In the genomic region with DNA sequence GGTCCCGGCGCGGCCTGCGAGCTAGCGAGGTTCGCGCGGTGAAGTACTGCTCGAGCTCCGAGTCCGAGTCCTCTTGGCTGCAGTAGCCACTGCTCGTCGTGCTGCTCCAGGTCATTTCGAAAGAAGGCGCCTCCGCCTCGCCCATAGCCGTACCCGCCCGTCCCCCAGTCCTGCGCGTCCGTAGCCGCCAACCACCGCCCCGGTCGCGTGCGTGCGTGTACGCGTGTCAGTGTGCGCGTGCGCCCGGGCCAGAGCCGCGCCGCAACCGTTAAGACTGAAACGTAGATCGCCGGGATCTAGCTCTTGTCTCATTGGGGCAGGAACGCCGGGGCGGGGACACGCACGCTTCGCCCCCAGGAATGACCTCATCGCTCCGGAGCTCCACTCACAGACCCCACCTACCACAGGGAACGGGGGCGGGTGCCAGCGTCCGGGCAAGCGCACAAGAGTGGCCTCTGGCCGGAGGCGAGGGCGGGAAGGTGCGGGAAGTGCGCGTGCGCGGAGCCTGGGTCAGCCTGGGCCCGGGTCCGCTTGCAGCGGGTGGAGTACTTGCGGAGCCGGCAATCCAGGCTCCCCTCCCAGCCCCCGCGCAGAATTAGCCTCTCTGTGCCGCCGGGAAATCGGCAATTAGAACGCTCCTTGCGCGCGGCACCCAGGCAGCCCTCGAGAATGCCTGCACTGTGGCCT, we compare ENCODE assay signal across 8 cellular contexts. TPM values are rescaled to one million over a fixed set of nuclear protein-coding genes. Genes with fewer than 3 reads are reported as not detected.
DNase-seq lines count a peak whose midpoint lies in the region; ATAC-seq and TF ChIP-seq lines count a peak whose summit lies in the region.

No MANE protein-coding gene starts in this region.

- under 1% methylated on average over 79 of the region's 79 CpGs for WGBS in liver

- peak overlapping the region; percentile 79 to 96 for H3K4me3 Mint-ChIP-seq in CD14-positive monocyte
- H3K4me3 Mint-ChIP-seq in dendritic cell treated with granulocyte-macrophage colony-stimulating factor and Interleukin-4, amounts not matched to agents 40 ng/mL and 50 ng/mL, for 4 days = peak overlapping the region; percentile 78

- peak overlapping the region; percentile 92 to 99 for H3K27ac ChIP-seq in liver (ENCODE audit: low read depth in 1 of 2, low read length in 2 of 2)

- H3K9me3 ChIP-seq in liver (ENCODE audit: control insufficient read depth in 4 of 4, low read length in 3 of 4) = no peaks in the 10 kb centered on the region

- peaks cover 8 to 46% (median 20%) of the 10 kb centered on the region in 4 donors for H3K4me1 ChIP-seq in liver (ENCODE audit: control insufficient read depth in 4 of 4, insufficient read depth in 4 of 4, low read length in 3 of 4)

- intact Hi-C loops in CD14-positive monocyte (cut with micrococcal nuclease) = loop anchor here (5.0 kb wide), 1 partner anchor 40 kb away; a partner anchor contains a TSS
- intact Hi-C loops in dendritic cell treated with granulocyte-macrophage colony-stimulating factor and Interleukin-4, amounts not matched to agents 40 ng/mL and 50 ng/mL, for 4 days (cut with micrococcal nuclease) = loop anchor here (1.0 to 5.0 kb wide), 3 partner anchors 9 to 100 kb away; a partner anchor contains a TSS

- H3K36me3 Mint-ChIP-seq in CD14-positive monocyte = peaks cover 22 to 45% of the 10 kb centered on the region in 2 donors
- H3K36me3 Mint-ChIP-seq in dendritic cell treated with granulocyte-macrophage colony-stimulating factor and Interleukin-4, amounts not matched to agents 40 ng/mL and 50 ng/mL, for 4 days (ENCODE audit: low read depth) = peaks cover 83% of the 10 kb centered on the region

- peak overlapping the region; percentile 78 to 99 for H3K9ac ChIP-seq in liver (ENCODE audit: low read depth in 1 of 2, low read length in 2 of 2)

- H3K36me3 ChIP-seq in liver (ENCODE audit: control insufficient read depth in 4 of 4, insufficient read depth in 3 of 4, low read depth in 1 of 4, low read length in 3 of 4) = no peaks in the 10 kb centered on the region

- no peaks in the 10 kb centered on the region for H3K9me3 Mint-ChIP-seq in CD14-positive monocyte
- no peaks in the 10 kb centered on the region for H3K9me3 Mint-ChIP-seq in dendritic cell treated with granulocyte-macrophage colony-stimulating factor and Interleukin-4, amounts not matched to agents 40 ng/mL and 50 ng/mL, for 4 days

- peak; percentile 76 for ATAC-seq in GM19395 (IDR thresholded peaks at IDR 0.05; ENCODE audit: unreplicated experiment)
- ATAC-seq in HG03558 (IDR thresholded peaks at IDR 0.05; ENCODE audit: extremely low read depth, unreplicated experiment) = peak; percentile 63

- H3K4me1 Mint-ChIP-seq in CD14-positive monocyte = peaks cover 62% of the 10 kb centered on the region
- H3K4me1 Mint-ChIP-seq in dendritic cell treated with granulocyte-macrophage colony-stimulating factor and Interleukin-4, amounts not matched to agents 40 ng/mL and 50 ng/mL, for 4 days (ENCODE audit: low read depth) = peaks cover 54% of the 10 kb centered on the region

- no peak for TF ChIP-seq RAD21 in liver (IDR thresholded peaks at IDR 0.05)

- peak overlapping the region; percentile 92 to 99 (median 96) for H3K27ac Mint-ChIP-seq in CD14-positive monocyte
- H3K27ac Mint-ChIP-seq in dendritic cell treated with granulocyte-macrophage colony-stimulating factor and Interleukin-4, amounts not matched to agents 40 ng/mL and 50 ng/mL, for 4 days = peak overlapping the region; percentile 96

- peak; percentile 99 for DNase-seq in CD14-positive monocyte (ENCODE audit: low spot score)
- DNase-seq in NCI-H748 (lab: John Stamatoyannopoulos, UW; ENCODE audit: unreplicated experiment) = peak; percentile 97
- peak; percentile 88 to 94 for DNase-seq in activated CD4-positive, alpha-beta T cell treated with anti-CD3 and anti-CD28 coated beads, Interleukin-2, amount 50 U/mL, for 24 hours (ENCODE audit: low read depth in 1 of 2, low spot score in 1 of 2)
- DNase-seq in stimulated activated CD4-positive, alpha-beta T cell treated with anti-CD3 and anti-CD28 coated beads, Interleukin-4, amount 100 ng/mL, for 1 hour = peak; percentile 93

- no peaks in the 10 kb centered on the region for H3K27me3 Mint-ChIP-seq in CD14-positive monocyte (ENCODE audit: low read depth in 3 of 3)
- H3K27me3 Mint-ChIP-seq in dendritic cell treated with granulocyte-macrophage colony-stimulating factor and Interleukin-4, amounts not matched to agents 40 ng/mL and 50 ng/mL, for 4 days = no peaks in the 10 kb centered on the region

- H3K4me3 ChIP-seq in liver (ENCODE audit: low read depth in 1 of 3, low read length in 3 of 3) = peak overlapping the region; percentile 70 to 94 (median 70)

- H3K27me3 ChIP-seq in liver (ENCODE audit: control insufficient read depth in 4 of 4, insufficient read depth in 4 of 4, low read length in 3 of 4) = no peaks in the 10 kb centered on the region

- TF ChIP-seq CTCF in CD14-positive monocyte (IDR thresholded peaks at IDR 0.05) (no peak), liver (IDR thresholded peaks at IDR 0.05; ENCODE audit: low read depth, low read length, missing input control) (no peak)

TF ChIP-seq in liver, 16 proteins besides CTCF, POLR2A, EP300 and RAD21 (continues in another document):
- TF ChIP-seq EGR1 (IDR thresholded peaks at IDR 0.05; ENCODE audit: low read depth in 2 of 2) = peak; percentile 93 to 94
- TF ChIP-seq, protein P1, sequence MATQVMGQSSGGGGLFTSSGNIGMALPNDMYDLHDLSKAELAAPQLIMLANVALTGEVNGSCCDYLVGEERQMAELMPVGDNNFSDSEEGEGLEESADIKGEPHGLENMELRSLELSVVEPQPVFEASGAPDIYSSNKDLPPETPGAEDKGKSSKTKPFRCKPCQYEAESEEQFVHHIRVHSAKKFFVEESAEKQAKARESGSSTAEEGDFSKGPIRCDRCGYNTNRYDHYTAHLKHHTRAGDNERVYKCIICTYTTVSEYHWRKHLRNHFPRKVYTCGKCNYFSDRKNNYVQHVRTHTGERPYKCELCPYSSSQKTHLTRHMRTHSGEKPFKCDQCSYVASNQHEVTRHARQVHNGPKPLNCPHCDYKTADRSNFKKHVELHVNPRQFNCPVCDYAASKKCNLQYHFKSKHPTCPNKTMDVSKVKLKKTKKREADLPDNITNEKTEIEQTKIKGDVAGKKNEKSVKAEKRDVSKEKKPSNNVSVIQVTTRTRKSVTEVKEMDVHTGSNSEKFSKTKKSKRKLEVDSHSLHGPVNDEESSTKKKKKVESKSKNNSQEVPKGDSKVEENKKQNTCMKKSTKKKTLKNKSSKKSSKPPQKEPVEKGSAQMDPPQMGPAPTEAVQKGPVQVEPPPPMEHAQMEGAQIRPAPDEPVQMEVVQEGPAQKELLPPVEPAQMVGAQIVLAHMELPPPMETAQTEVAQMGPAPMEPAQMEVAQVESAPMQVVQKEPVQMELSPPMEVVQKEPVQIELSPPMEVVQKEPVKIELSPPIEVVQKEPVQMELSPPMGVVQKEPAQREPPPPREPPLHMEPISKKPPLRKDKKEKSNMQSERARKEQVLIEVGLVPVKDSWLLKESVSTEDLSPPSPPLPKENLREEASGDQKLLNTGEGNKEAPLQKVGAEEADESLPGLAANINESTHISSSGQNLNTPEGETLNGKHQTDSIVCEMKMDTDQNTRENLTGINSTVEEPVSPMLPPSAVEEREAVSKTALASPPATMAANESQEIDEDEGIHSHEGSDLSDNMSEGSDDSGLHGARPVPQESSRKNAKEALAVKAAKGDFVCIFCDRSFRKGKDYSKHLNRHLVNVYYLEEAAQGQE (IDR thresholded peaks at IDR 0.05) = peak; percentile 63
- TF ChIP-seq, protein P2, sequence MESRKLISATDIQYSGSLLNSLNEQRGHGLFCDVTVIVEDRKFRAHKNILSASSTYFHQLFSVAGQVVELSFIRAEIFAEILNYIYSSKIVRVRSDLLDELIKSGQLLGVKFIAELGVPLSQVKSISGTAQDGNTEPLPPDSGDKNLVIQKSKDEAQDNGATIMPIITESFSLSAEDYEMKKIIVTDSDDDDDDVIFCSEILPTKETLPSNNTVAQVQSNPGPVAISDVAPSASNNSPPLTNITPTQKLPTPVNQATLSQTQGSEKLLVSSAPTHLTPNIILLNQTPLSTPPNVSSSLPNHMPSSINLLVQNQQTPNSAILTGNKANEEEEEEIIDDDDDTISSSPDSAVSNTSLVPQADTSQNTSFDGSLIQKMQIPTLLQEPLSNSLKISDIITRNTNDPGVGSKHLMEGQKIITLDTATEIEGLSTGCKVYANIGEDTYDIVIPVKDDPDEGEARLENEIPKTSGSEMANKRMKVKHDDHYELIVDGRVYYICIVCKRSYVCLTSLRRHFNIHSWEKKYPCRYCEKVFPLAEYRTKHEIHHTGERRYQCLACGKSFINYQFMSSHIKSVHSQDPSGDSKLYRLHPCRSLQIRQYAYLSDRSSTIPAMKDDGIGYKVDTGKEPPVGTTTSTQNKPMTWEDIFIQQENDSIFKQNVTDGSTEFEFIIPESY (IDR thresholded peaks at IDR 0.05) = no peak
- TF ChIP-seq, protein P3, sequence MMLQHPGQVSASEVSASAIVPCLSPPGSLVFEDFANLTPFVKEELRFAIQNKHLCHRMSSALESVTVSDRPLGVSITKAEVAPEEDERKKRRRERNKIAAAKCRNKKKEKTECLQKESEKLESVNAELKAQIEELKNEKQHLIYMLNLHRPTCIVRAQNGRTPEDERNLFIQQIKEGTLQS (IDR thresholded peaks at IDR 0.05) = no peak
- peak; percentile 65 for TF ChIP-seq YY1 (IDR thresholded peaks at IDR 0.05)
- peak in 1 of 2 donors; percentile 35 for TF ChIP-seq RXRA (IDR thresholded peaks at IDR 0.05)
- peak in 1 of 2 donors; percentile 55 for TF ChIP-seq GABPA (IDR thresholded peaks at IDR 0.05 in 1 of 2, conservative IDR thresholded peaks at IDR 0.05 in 1 of 2)
- TF ChIP-seq TAF1 (conservative IDR thresholded peaks at IDR 0.05) = peak; percentile 46
- peak; percentile 19 to 29 for TF ChIP-seq HNF4A (conservative IDR thresholded peaks at IDR 0.05)
- peak; percentile 96 to 98 for TF ChIP-seq JUND (IDR thresholded peaks at IDR 0.05)
- TF ChIP-seq NR2F2 (IDR thresholded peaks at IDR 0.05) = no peak
- TF ChIP-seq HNF4G (IDR thresholded peaks at IDR 0.05) = no peak
- TF ChIP-seq, protein P4, sequence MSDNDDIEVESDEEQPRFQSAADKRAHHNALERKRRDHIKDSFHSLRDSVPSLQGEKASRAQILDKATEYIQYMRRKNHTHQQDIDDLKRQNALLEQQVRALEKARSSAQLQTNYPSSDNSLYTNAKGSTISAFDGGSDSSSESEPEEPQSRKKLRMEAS (IDR thresholded peaks at IDR 0.05) = peak; percentile 24

RNA-seq across cellular contexts. Expression of a gene that starts 3.3 kb away (rescaled TPM):
- 10 to 100 TPM; 16.0 to 24.0 TPM for polyA plus RNA-seq in CD14-positive monocyte
- 10 to 100 TPM; 12.2 to 13.2 TPM for total RNA-seq in liver
- 10 to 100 TPM in 1 of 2 donors, 1 to 10 TPM in 1; 6.5 to 10.3 TPM for polyA plus RNA-seq in liver

RNA-seq across cellular contexts. Expression of a gene that starts 8.2 kb away (rescaled TPM):
- polyA plus RNA-seq in CD14-positive monocyte (under 1 TPM; 0.12 to 0.19 TPM), liver (under 1 TPM; 0.23 to 0.31 TPM)
- total RNA-seq in liver = under 1 TPM; 0.09 to 0.75 TPM

RNA-seq across cellular contexts. Expression of a gene that starts 9.3 kb away (rescaled TPM):
- polyA plus RNA-seq in CD14-positive monocyte (10 to 100 TPM; 47.0 to 55.7 TPM), liver (10 to 100 TPM; 29.0 to 37.7 TPM)
- total RNA-seq in liver = 10 to 100 TPM; 12.7 to 14.3 TPM

RNA-seq across cellular contexts. Expression of a gene that starts 13.3 kb away (rescaled TPM):
- 10 to 100 TPM; 20.9 to 23.5 TPM for polyA plus RNA-seq in CD14-positive monocyte
- 10 to 100 TPM; 11.3 to 17.3 TPM for total RNA-seq in liver
- polyA plus RNA-seq in liver = 10 to 100 TPM; 11.4 to 16.6 TPM

RNA-seq across cellular contexts. Expression of a gene that starts 13.3 kb away (rescaled TPM):
- 10 to 100 TPM; 82.5 to 94.0 TPM for polyA plus RNA-seq in CD14-positive monocyte
- total RNA-seq in liver = 10 to 100 TPM; 12.3 to 16.0 TPM
- polyA plus RNA-seq in liver = 10 to 100 TPM; 28.2 TPM

Comparison
In these comparisons a context has a peak if more than half of its experiments do, and no peak if none do; other contexts are left out.
1. Peak in every context shown above with its lines: DNase-seq, ATAC-seq, H3K4me3 ChIP-seq and H3K27ac ChIP-seq.